Comparison of ENCODE assay signal across 23 cellular contexts in genomic region chr11:58813693-58814092, GRCh38. TPM values are rescaled to one million over a fixed set of nuclear protein-coding genes. Genes with fewer than 3 reads are reported as not detected.
DNase-seq lines count a peak whose midpoint lies in the region; ATAC-seq, FAIRE-seq and TF ChIP-seq lines count a peak whose summit lies in the region.
"Had no signal": no experiment of that assay in that cellular context is flagged by ENCODE, and none has a peak within 500 bp of the region (broad histone marks: within the 10 kb centered on the region; RNA-seq: fewer than 3 reads in every experiment).

No MANE protein-coding gene starts in this region.

- BruUV-seq in OCI-LY7 (replicated peaks; lab: Mats Ljungman, UMichigan), result no TSS peak

- TF ChIP-seq POLR2A in A549 (IDR thresholded peaks at IDR 0.05; ENCODE audit: low read length), result no peak
- TF ChIP-seq POLR2A in erythroblast (IDR thresholded peaks at IDR 0.05; ENCODE audit: low read length), result no peak

- H2AFZ ChIP-seq in OCI-LY7 (ENCODE audit: low read length), result no peak overlapping the region

- H3K4me1 ChIP-seq in A549 (no peaks in the 10 kb centered on the region), HEK293 (ENCODE audit: control insufficient read depth, insufficient read depth, low read length) (no peaks in the 10 kb centered on the region), OCI-LY7 (ENCODE audit: insufficient read depth, low read length, poor library complexity, severe bottlenecking) (no peaks in the 10 kb centered on the region)
- H3K4me1 ChIP-seq: BE2C had no signal

- CTCF ChIA-PET in A549 (lab: Yijun Ruan, JAX) (no interaction called here), HEK293 (lab: Yijun Ruan, JAX) (interaction anchor here (0.6 to 1.0 kb wide), 2 partner anchors 65 to 159 kb away, joined by 3 to 6 read pairs; no protein-coding TSS in a partner anchor), OCI-LY7 (lab: Charles Lee; ENCODE audit: unreplicated experiment) (no interaction called here)

- DNase-seq in A549 (ENCODE audit: low read depth in 1 of 2, low spot score in 1 of 2) (peak in 1 of 2 experiments; percentile 7), OCI-LY7 (ENCODE audit: low spot score) (peak; percentile 24), erythroblast (lab: John Stamatoyannopoulos, UW) (peak; percentile 8 to 18), AG08395 (ENCODE audit: low spot score) (no peak), NCI-H226 (no peak)
- DNase-seq: BE2C, DND-41, GOT3, HCEC 1CT, NCI-H1105, NCI-H146, NCI-H2029, RPMI8226, SHP77, T-helper 17 cell had no signal

- no peak for ATAC-seq in A549
- no peak for ATAC-seq in HG03469 (IDR thresholded peaks at IDR 0.05; ENCODE audit: unreplicated experiment)
- ATAC-seq: T-helper 17 cell had no signal

- POLR2A ChIA-PET in A549 (lab: Yijun Ruan, JAX) (no interaction called here), HEK293 (lab: Yijun Ruan, JAX) (no interaction called here), OCI-LY7 (lab: Charles Lee) (interaction anchor here (0.6 to 1.4 kb wide), 3 partner anchors 9 to 27 kb away, joined by 3 to 4 read pairs (median 4); no protein-coding TSS in a partner anchor)

- no peak for TF ChIP-seq CTCF in A549 (IDR thresholded peaks at IDR 0.05)
- no peak for TF ChIP-seq CTCF in HEK293 (tag by site-specific recombination; IDR thresholded peaks at IDR 0.05)
- no peak for TF ChIP-seq CTCF in OCI-LY7 (conservative IDR thresholded peaks at IDR 0.05; ENCODE audit: low read length)

- H3K36me3 ChIP-seq in HEK293 (ENCODE audit: control insufficient read depth in 2 of 2, insufficient read depth in 1 of 2, low read length in 2 of 2) (no peaks in the 10 kb centered on the region), OCI-LY7 (ENCODE audit: insufficient read depth, low read length) (no peaks in the 10 kb centered on the region)
- H3K36me3 ChIP-seq: BE2C had no signal

- H4K20me1 ChIP-seq in OCI-LY7 (ENCODE audit: insufficient read depth, low read length), result no peaks in the 10 kb centered on the region

- H3K27ac ChIP-seq in A549, result no peak overlapping the region
- no peak overlapping the region for H3K27ac ChIP-seq in HEK293 (ENCODE audit: extremely low read depth, low read depth, low read length)
- H3K27ac ChIP-seq in OCI-LY7 (ENCODE audit: low read depth, low read length, poor library complexity, severe bottlenecking), result no peak overlapping the region
- H3K27ac ChIP-seq: SK-N-MC had no signal

- H3K79me2 ChIP-seq in OCI-LY7 (ENCODE audit: insufficient read depth, low read depth, low read length), result no peaks in the 10 kb centered on the region

- intact Hi-C loops in OCI-LY7 (cut with micrococcal nuclease; ENCODE audit: unreplicated experiment), result no loop called here

- H3K9me3 ChIP-seq in A549, result peaks cover 8% of the 10 kb centered on the region; the same call in 2 of the 3 replicates
- no peaks in the 10 kb centered on the region for H3K9me3 ChIP-seq in HEK293 (ENCODE audit: control insufficient read depth, insufficient read depth, low read depth, low read length)
- H3K9me3 ChIP-seq in OCI-LY7 (ENCODE audit: low read length), result peaks cover 16% of the 10 kb centered on the region; the same call in 1 of the 2 replicates
- H3K9me3 ChIP-seq: BE2C had no signal

- H3K4me3 ChIP-seq in A549 (no peak overlapping the region), HEK293 (ENCODE audit: low read depth, low read length) (no peak overlapping the region), OCI-LY7 (ENCODE audit: low read depth, low read length, poor library complexity, severe bottlenecking) (no peak overlapping the region)
- H3K4me3 ChIP-seq: SK-N-MC had no signal

- H3K9me2 ChIP-seq in OCI-LY7 (ENCODE audit: insufficient read depth, low read length), result no peaks in the 10 kb centered on the region

- FAIRE-seq in A549 (lab: Jason Lieb, UNC), result no peak
- FAIRE-seq: A204.1, D721Med, GM12891 had no signal

- no peak for TF ChIP-seq EP300 in A549 (IDR thresholded peaks at IDR 0.05)

- no peak for TF ChIP-seq RAD21 in A549 (conservative IDR thresholded peaks at IDR 0.05 in 1 of 2, IDR thresholded peaks at IDR 0.05 in 1 of 2)

- 6% methylated on average over 1 of the region's 1 CpG for WGBS in A549 (ENCODE audit: missing lambda C conversion rate)

- H3K4me2 ChIP-seq in A549 (no peak overlapping the region), OCI-LY7 (ENCODE audit: low read length) (no peak overlapping the region)

TF ChIP-seq in A549, 52 proteins besides CTCF, POLR2A, EP300 and RAD21:
- TF ChIP-seq ATOH8 (CRISPR knock-in tag; IDR thresholded peaks at IDR 0.05; ENCODE audit: low read depth) (no peak), ZFP36 (IDR thresholded peaks at IDR 0.05; ENCODE audit: borderline replicate concordance, partially characterized antibody) (peak; percentile 83)

TF ChIP-seq in HEK293, 187 proteins besides CTCF, POLR2A, EP300 and RAD21:
- TF ChIP-seq IKZF3 (tag by site-specific recombination; IDR thresholded peaks at IDR 0.05), result no peak
- TF ChIP-seq ZNF112 (tag by site-specific recombination; IDR thresholded peaks at IDR 0.05), result no peak
- TF ChIP-seq SETDB1 (IDR thresholded peaks at IDR 0.05; ENCODE audit: insufficient read length, low read length), result peak; percentile 89
- TF ChIP-seq ZBTB48 (tag by site-specific recombination; IDR thresholded peaks at IDR 0.05), result no peak
- no peak for TF ChIP-seq ZNF16 (tag by site-specific recombination; IDR thresholded peaks at IDR 0.05; ENCODE audit: low read depth)

RNA-seq across cellular contexts. Expression of gene GLYATL2, which starts 30.8 kb away (rescaled TPM):
- 0.08 TPM in 2 replicates for polyA plus RNA-seq in A549 (2011; rRNA removed)
- polyA plus RNA-seq in A549 (2012; cell fraction: cytosol; rRNA removed), result not detected in 2 replicates
- polyA plus RNA-seq in A549 (2012; cell fraction: nucleus; rRNA removed), result not detected in 2 replicates
- polyA plus RNA-seq in A549 (2017; fragmentation: RNase III; extraction: RNeasy Plus Mini Kit Qiagen cat#74134 plus additional on column Dnase treatment), result 0.05 TPM in 1 of 3 replicates, not detected in the others
- not detected in 2 replicates for polyA minus RNA-seq in A549 (2011; rRNA and poly(A)+ RNA removed)
- total RNA-seq in OCI-LY7 (2014; rRNA removed; shearing (Covaris generic)), result not detected in 2 replicates
- not detected in 2 replicates for total RNA-seq in OCI-LY7 (2022)
- total RNA-seq: G401, NCI-H460, T-helper 17 cell had no signal

Comparison
In these comparisons a context has a peak if more than half of its experiments do, and no peak if none do; other contexts are left out.
1. DNase-seq: peak in OCI-LY7 (single experiment) and erythroblast (2 of 2); none in AG08395 (single experiment) and NCI-H226 (single experiment).